21 cellular contexts compared by ENCODE assay signal in the genomic region with DNA sequence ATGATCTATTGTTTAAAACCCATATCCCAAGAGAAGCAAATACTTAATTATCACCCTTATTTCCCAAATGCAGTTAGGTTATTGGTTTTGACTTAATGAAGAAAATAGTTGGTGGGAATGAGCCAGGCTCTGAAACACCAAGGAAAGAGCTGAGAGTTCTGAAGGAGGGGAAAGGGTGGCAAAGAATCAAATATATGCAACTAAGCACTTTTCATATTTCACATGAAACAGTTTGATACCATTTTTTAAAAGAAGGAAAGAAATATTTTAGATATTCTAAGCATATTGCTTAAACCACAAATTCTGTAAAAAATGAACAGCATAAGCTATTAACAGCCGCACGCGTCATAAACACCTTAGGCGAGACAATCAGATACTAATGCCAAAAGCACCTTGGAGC.
DNase-seq lines count a peak whose midpoint lies in the region; ATAC-seq, FAIRE-seq and TF ChIP-seq lines count a peak whose summit lies in the region.
"Had no signal": no experiment of that assay in that cellular context is flagged by ENCODE, and none has a peak within 500 bp of the region (broad histone marks: within the 10 kb centered on the region; RNA-seq: fewer than 3 reads in every experiment).

No MANE protein-coding gene starts in this region.

- intact Hi-C loops in IMR-90 (cut with micrococcal nuclease) = no loop called here

- H2AK5ac ChIP-seq in IMR-90 (ENCODE audit: low read depth, low read length) = no peak overlapping the region
- H2AK5ac ChIP-seq in trophoblast cell (ENCODE audit: low read length) = no peak overlapping the region

- H3K27ac Mint-ChIP-seq in chondrocyte (ENCODE audit: unreplicated experiment) = no peak overlapping the region
- H3K27ac Mint-ChIP-seq: B cell; CD4-positive, alpha-beta T cell; CD8-positive, alpha-beta T cell had no signal

- no peak overlapping the region for H2AK9ac ChIP-seq in IMR-90 (replicated peaks; ENCODE audit: low read depth, low read length, poor library complexity)

- H3K79me2 ChIP-seq in trophoblast cell (ENCODE audit: control insufficient read depth, insufficient read depth, low read length, poor library complexity) = no peaks in the 10 kb centered on the region

- H3K4me1 Mint-ChIP-seq in chondrocyte (ENCODE audit: low read depth) = no peaks in the 10 kb centered on the region
- H3K4me1 Mint-ChIP-seq: B cell had no signal

- H4K91ac ChIP-seq in IMR-90 (ENCODE audit: insufficient read depth, low read depth, low read length) (no peak overlapping the region), trophoblast cell (ENCODE audit: low read depth, low read length) (no peak overlapping the region)

- H4K12ac ChIP-seq in trophoblast cell (ENCODE audit: low read depth, low read length) = no peak overlapping the region

- no peak overlapping the region for H2BK20ac ChIP-seq in IMR-90 (ENCODE audit: low read depth, low read length)

- peaks cover 19% of the 10 kb centered on the region for H3K27me3 Mint-ChIP-seq in chondrocyte (ENCODE audit: low read depth)

- DNase-seq in A549 (ENCODE audit: low read depth in 1 of 2, low spot score in 1 of 2) = no peak
- no peak for DNase-seq in IMR-90
- DNase-seq in trophoblast cell = peak; percentile 23 to 57
- no peak for DNase-seq in chondrocyte (ENCODE audit: low spot score)
- DNase-seq: 8988T; AML-193; Caco-2; Calu3; CD4-positive, alpha-beta T cell; CD8-positive, alpha-beta T cell; DMS79 treated with DMSO at 0.1 percent for 48 hours; GF-D8 had no signal

- H3K9me3 ChIP-seq in A549 (no peaks in the 10 kb centered on the region), IMR-90 (ENCODE audit: control insufficient read depth, insufficient read depth, low read length) (no peaks in the 10 kb centered on the region), trophoblast cell (ENCODE audit: insufficient read depth, low read depth, low read length) (no peaks in the 10 kb centered on the region)
- H3K9me3 ChIP-seq: BLaER1 treated with 17β-estradiol and CSF1 and Interleukin-3, amounts not matched to agents 10 nM and 100 nM; Caco-2 had no signal

- ATAC-seq in A549 (no peak), IMR-90 (ENCODE audit: low read depth) (no peak), GM19328 (IDR thresholded peaks at IDR 0.05; ENCODE audit: unreplicated experiment) (no peak)
- ATAC-seq: CD8-positive, alpha-beta T cell had no signal

- H4K5ac ChIP-seq in IMR-90 (ENCODE audit: low read depth, low read length) = no peak overlapping the region

- H4K8ac ChIP-seq in IMR-90 (ENCODE audit: low read depth in 2 of 2, low read length in 2 of 2) = no peak overlapping the region
- no peak overlapping the region for H4K8ac ChIP-seq in trophoblast cell (ENCODE audit: low read depth, low read length)

- no peak overlapping the region for H3K4me3 Mint-ChIP-seq in chondrocyte (ENCODE audit: unreplicated experiment)
- H3K4me3 Mint-ChIP-seq: B cell; CD4-positive, alpha-beta T cell; CD8-positive, alpha-beta T cell had no signal

- no peaks in the 10 kb centered on the region for H3K9me3 Mint-ChIP-seq in chondrocyte (ENCODE audit: low read depth)
- H3K9me3 Mint-ChIP-seq: CD4-positive, alpha-beta T cell; CD8-positive, alpha-beta T cell had no signal

- H3K36me3 ChIP-seq in IMR-90 (ENCODE audit: control insufficient read depth, insufficient read depth, low read length) (no peaks in the 10 kb centered on the region), trophoblast cell (ENCODE audit: control insufficient read depth in 1 of 2, insufficient read depth in 2 of 2, low read length in 2 of 2) (no peaks in the 10 kb centered on the region)
- H3K36me3 ChIP-seq: BLaER1 treated with 17β-estradiol and CSF1 and Interleukin-3, amounts not matched to agents 10 nM and 100 nM had no signal

- H3K36me3 Mint-ChIP-seq in chondrocyte (ENCODE audit: low read depth) = no peaks in the 10 kb centered on the region
- H3K36me3 Mint-ChIP-seq: CD8-positive, alpha-beta T cell had no signal

- H3K4me2 ChIP-seq in A549 (no peak overlapping the region), IMR-90 (ENCODE audit: low read depth, low read length) (no peak overlapping the region), trophoblast cell (ENCODE audit: low read length) (no peak overlapping the region)
- H3K4me2 ChIP-seq: BLaER1 treated with 17β-estradiol and CSF1 and Interleukin-3, amounts not matched to agents 10 nM and 100 nM had no signal

- TF ChIP-seq RAD21 in A549 (conservative IDR thresholded peaks at IDR 0.05 in 1 of 2, IDR thresholded peaks at IDR 0.05 in 1 of 2) (no peak), IMR-90 (IDR thresholded peaks at IDR 0.05; ENCODE audit: low read length) (no peak)

- POLR2A ChIA-PET in A549 (lab: Yijun Ruan, JAX) = no interaction called here
- POLR2A ChIA-PET in IMR-90 (lab: Charles Lee; ENCODE audit: unreplicated experiment) = no interaction called here

- no peaks in the 10 kb centered on the region for H3K79me1 ChIP-seq in IMR-90 (ENCODE audit: low read depth in 1 of 2, low read length in 2 of 2)
- H3K79me1 ChIP-seq in trophoblast cell (ENCODE audit: low read length) = no peaks in the 10 kb centered on the region

- no peaks in the 10 kb centered on the region for H3K9me1 ChIP-seq in IMR-90 (ENCODE audit: insufficient read depth, low read length)

- no peak overlapping the region for H2BK12ac ChIP-seq in trophoblast cell (ENCODE audit: low read length)

- WGBS in A549 (ENCODE audit: missing lambda C conversion rate) = 92% methylated on average over 4 of the region's 4 CpGs
- WGBS in IMR-90 (ENCODE audit: extremely low coverage in 2 of 2, insufficient read length in 1 of 2), 2 experiments = no CpG with 5 or more reads among the region's 4 CpGs
- WGBS in trophoblast cell (ENCODE audit: extremely low coverage, insufficient coverage, insufficient read length) = no CpG with 5 or more reads among the region's 4 CpGs

- H4K20me1 ChIP-seq in IMR-90 (ENCODE audit: insufficient read depth, low read length) = no peaks in the 10 kb centered on the region
- H4K20me1 ChIP-seq: BLaER1 treated with 17β-estradiol and CSF1 and Interleukin-3, amounts not matched to agents 10 nM and 100 nM had no signal

- H3K9ac ChIP-seq in IMR-90 (ENCODE audit: low read depth, low read length) (no peak overlapping the region), trophoblast cell (ENCODE audit: low read length) (no peak overlapping the region)
- H3K9ac ChIP-seq: BLaER1 treated with 17β-estradiol and CSF1 and Interleukin-3, amounts not matched to agents 10 nM and 100 nM had no signal

- H3K4me1 ChIP-seq in A549 = no peaks in the 10 kb centered on the region
- no peaks in the 10 kb centered on the region for H3K4me1 ChIP-seq in IMR-90 (ENCODE audit: control insufficient read depth, insufficient read depth, low read length)
- no peaks in the 10 kb centered on the region for H3K4me1 ChIP-seq in trophoblast cell (ENCODE audit: control insufficient read depth in 1 of 2, insufficient read depth in 2 of 2, low read length in 2 of 2)
- H3K4me1 ChIP-seq: BLaER1 treated with 17β-estradiol and CSF1 and Interleukin-3, amounts not matched to agents 10 nM and 100 nM had no signal

- no peak overlapping the region for H2BK5ac ChIP-seq in IMR-90 (ENCODE audit: low read depth, low read length, poor library complexity, severe bottlenecking)
- H2BK5ac ChIP-seq in trophoblast cell (ENCODE audit: low read depth, low read length, poor library complexity) = no peak overlapping the region

- H3K4me3 ChIP-seq in A549 = no peak overlapping the region
- H3K4me3 ChIP-seq in IMR-90 (ENCODE audit: insufficient read depth, low read depth, low read length) = no peak overlapping the region
- H3K4me3 ChIP-seq in trophoblast cell (ENCODE audit: low read depth, low read length) = no peak overlapping the region
- H3K4me3 ChIP-seq: BLaER1 treated with 17β-estradiol and CSF1 and Interleukin-3, amounts not matched to agents 10 nM and 100 nM had no signal

- TF ChIP-seq CTCF in A549 (IDR thresholded peaks at IDR 0.05) (no peak), IMR-90 (conservative IDR thresholded peaks at IDR 0.05; ENCODE audit: low read depth, low read length) (no peak), chondrocyte (IDR thresholded peaks at IDR 0.05) (no peak)

- in situ Hi-C loops in IMR-90 (cut with MboI; ENCODE audit: low sequenced_read_pairs) = no loop called here

- peaks cover 1% of the 10 kb centered on the region; the same call in 1 of the 2 replicates for H3K27me3 ChIP-seq in IMR-90 (ENCODE audit: control insufficient read depth, insufficient read depth, low read length)
- H3K27me3 ChIP-seq in trophoblast cell (ENCODE audit: insufficient read depth, low read length) = no peaks in the 10 kb centered on the region
- H3K27me3 ChIP-seq: BLaER1 treated with 17β-estradiol and CSF1 and Interleukin-3, amounts not matched to agents 10 nM and 100 nM had no signal

- dilution Hi-C loops in IMR-90 (cut with HindIII; ENCODE audit: low sequenced_read_pairs, unreplicated experiment) = no loop called here

- no peak for TF ChIP-seq EP300 in A549 (IDR thresholded peaks at IDR 0.05)

- H3K18ac ChIP-seq in IMR-90 (ENCODE audit: low read depth, low read length) = no peak overlapping the region
- H3K18ac ChIP-seq in trophoblast cell (ENCODE audit: low read length) = no peak overlapping the region

- CTCF ChIA-PET in A549 (lab: Yijun Ruan, JAX) (no interaction called here), IMR-90 (lab: Yijun Ruan, JAX) (no interaction called here)

- no peak overlapping the region for H3K27ac ChIP-seq in A549
- no peak overlapping the region for H3K27ac ChIP-seq in IMR-90 (ENCODE audit: insufficient read depth, low read length)
- H3K27ac ChIP-seq in trophoblast cell (ENCODE audit: low read depth, low read length) = no peak overlapping the region
- H3K27ac ChIP-seq: BLaER1 treated with 17β-estradiol and CSF1 and Interleukin-3, amounts not matched to agents 10 nM and 100 nM; C4-2B had no signal

- TF ChIP-seq POLR2A in A549 (IDR thresholded peaks at IDR 0.05; ENCODE audit: low read length) (no peak), IMR-90 (IDR thresholded peaks at IDR 0.05; ENCODE audit: low read depth, low read length) (no peak)

- H2BK15ac ChIP-seq in IMR-90 (ENCODE audit: low read depth, low read length) = no peak overlapping the region

- H3K23ac ChIP-seq in IMR-90 (ENCODE audit: low read depth, low read length) = no peak overlapping the region
- H3K23ac ChIP-seq in trophoblast cell (ENCODE audit: low read length) = no peak overlapping the region

- H2BK120ac ChIP-seq in IMR-90 (ENCODE audit: low read depth, low read length) = no peak overlapping the region
- no peak overlapping the region for H2BK120ac ChIP-seq in trophoblast cell (ENCODE audit: insufficient read depth, low read length, poor library complexity)

- BruUV-seq in IMR-90 (replicated peaks; lab: Mats Ljungman, UMichigan) = no TSS peak

- no peak overlapping the region for H3K14ac ChIP-seq in IMR-90 (replicated peaks; ENCODE audit: low read depth, low read length)
- H3K14ac ChIP-seq in trophoblast cell (ENCODE audit: low read length) = no peak overlapping the region

- no peak overlapping the region for H3K56ac ChIP-seq in IMR-90 (ENCODE audit: extremely low read depth, insufficient read depth, low read length)

- FAIRE-seq in A549 (lab: Jason Lieb, UNC) = no peak
- FAIRE-seq: A204.1, D721Med, G401.6, GM12891, GM19239 had no signal

- H2AFZ ChIP-seq in IMR-90 (replicated peaks; ENCODE audit: low read length, poor library complexity) = no peak overlapping the region
- no peak overlapping the region for H2AFZ ChIP-seq in trophoblast cell (ENCODE audit: insufficient read depth, low read length, poor library complexity)

- H3K4ac ChIP-seq in IMR-90 (ENCODE audit: low read depth, low read length) = no peak overlapping the region
- no peak overlapping the region for H3K4ac ChIP-seq in trophoblast cell (ENCODE audit: low read depth, low read length)

Comparison
In these comparisons a context has a peak if more than half of its experiments do, and no peak if none do; other contexts are left out.
1. DNase-seq: peak in trophoblast cell (2 of 2); none in A549 (0 of 2), IMR-90 (single experiment) and chondrocyte (single experiment).